1 cellular context compared by ENCODE assay signal in genomic region chr4:47852121-47852520, GRCh38.
TF ChIP-seq lines count a peak whose summit lies in the region.

No MANE protein-coding gene starts in this region.

TF ChIP-seq in HepG2, 621 proteins besides CTCF, POLR2A, EP300 and RAD21:
- TF ChIP-seq TCF7L2 (IDR thresholded peaks at IDR 0.05; ENCODE audit: low read depth, low read length), result no peak
- no peak for TF ChIP-seq STAG1 (CRISPR knock-in tag; IDR thresholded peaks at IDR 0.05)
- TF ChIP-seq KLF11 (CRISPR knock-in tag; IDR thresholded peaks at IDR 0.05), result no peak
- no peak for TF ChIP-seq ZC3H4 (CRISPR knock-in tag; IDR thresholded peaks at IDR 0.05; ENCODE audit: borderline replicate concordance)
- no peak for TF ChIP-seq ZNF276 (CRISPR knock-in tag; IDR thresholded peaks at IDR 0.05; ENCODE audit: low read depth)
- TF ChIP-seq EED (CRISPR knock-in tag; IDR thresholded peaks at IDR 0.05), result no peak
- TF ChIP-seq ZNF615 (CRISPR knock-in tag; IDR thresholded peaks at IDR 0.05; ENCODE audit: borderline replicate concordance), result no peak
- TF ChIP-seq ZBTB43 (CRISPR knock-in tag; conservative IDR thresholded peaks at IDR 0.05), result no peak
- TF ChIP-seq ZBTB38 (CRISPR knock-in tag; IDR thresholded peaks at IDR 0.05), result no peak
- no peak for TF ChIP-seq ZNF329 (CRISPR knock-in tag; IDR thresholded peaks at IDR 0.05; ENCODE audit: low read depth)
- TF ChIP-seq FOSL1 (CRISPR knock-in tag; IDR thresholded peaks at IDR 0.05; ENCODE audit: borderline replicate concordance), result no peak
- TF ChIP-seq HMG20A (CRISPR knock-in tag; IDR thresholded peaks at IDR 0.05; ENCODE audit: borderline replicate concordance), result no peak
- TF ChIP-seq ATRX (CRISPR knock-in tag; IDR thresholded peaks at IDR 0.05; ENCODE audit: borderline replicate concordance), result no peak
- TF ChIP-seq ZSCAN31 (CRISPR knock-in tag; IDR thresholded peaks at IDR 0.05; ENCODE audit: low read depth), result no peak
